In genomic region chr6:143027058-143027457, GRCh38 we compare ENCODE assay signal across 8 cellular contexts. TPM values are rescaled to one million over a fixed set of nuclear protein-coding genes. Genes with fewer than 3 reads are reported as not detected.
DNase-seq lines count a peak whose midpoint lies in the region; ATAC-seq and TF ChIP-seq lines count a peak whose summit lies in the region.
"Had no signal": no experiment of that assay in that cellular context is flagged by ENCODE, and none has a peak within 500 bp of the region (broad histone marks: within the 10 kb centered on the region; RNA-seq: fewer than 3 reads in every experiment).

No MANE protein-coding gene starts in this region.

- H3K4me1 ChIP-seq in PC-9 (replicated peaks; ENCODE audit: insufficient read depth): no peaks in the 10 kb centered on the region
- H3K4me1 ChIP-seq in right cardiac atrium (ENCODE audit: control insufficient read depth, insufficient read depth, low read length): peaks cover 1% of the 10 kb centered on the region

- peaks cover 3% of the 10 kb centered on the region for H3K9me3 Mint-ChIP-seq in activated naive CD4-positive, alpha-beta T cell treated with anti-CD3 and anti-CD28 coated beads, Interleukin-2, amount 10 ng/mL, durations not matched to agents 7 days and 5 days

- DNase-seq in PC-9: no peak
- peak; percentile 60 for DNase-seq in activated naive CD4-positive, alpha-beta T cell treated with anti-CD3 and anti-CD28 coated beads, Interleukin-2, amount 10 ng/mL, durations not matched to agents 7 days and 5 days
- DNase-seq in right cardiac atrium: peak; percentile 22 to 65 (median 62)
- peak in 2 of 3 donors; percentile 30 to 41 for DNase-seq in stimulated activated CD4-positive, alpha-beta T cell treated with anti-CD3 and anti-CD28 coated beads, Interleukin-12 subunit alpha, Interleukin-12 subunit beta, amount 100 ng/mL, for 48 hours (ENCODE audit: low read depth in 2 of 3, low spot score in 1 of 3)
- no peak for DNase-seq in MV-4-11 (lab: John Stamatoyannopoulos, UW)
- no peak for DNase-seq in NCI-H1092 treated with DMSO at 0.1 percent for 48 hours (lab: John Stamatoyannopoulos, UW)

- H3K27me3 Mint-ChIP-seq in activated naive CD4-positive, alpha-beta T cell treated with anti-CD3 and anti-CD28 coated beads, Interleukin-2, amount 10 ng/mL, durations not matched to agents 7 days and 5 days: no peaks in the 10 kb centered on the region
- H3K27me3 Mint-ChIP-seq: activated naive CD8-positive, alpha-beta T cell had no signal

- no peaks in the 10 kb centered on the region for H3K79me2 ChIP-seq in PC-9 (ENCODE audit: low read depth)

- H3K4me3 Mint-ChIP-seq in activated naive CD4-positive, alpha-beta T cell treated with anti-CD3 and anti-CD28 coated beads, Interleukin-2, amount 10 ng/mL, durations not matched to agents 7 days and 5 days: no peak overlapping the region
- H3K4me3 Mint-ChIP-seq: activated naive CD8-positive, alpha-beta T cell had no signal

- H4K20me1 ChIP-seq in PC-9 (ENCODE audit: insufficient read depth): no peaks in the 10 kb centered on the region

- WGBS in right cardiac atrium: 59% methylated on average over 5 of the region's 5 CpGs

- no peak overlapping the region for H2AFZ ChIP-seq in PC-9

- H3F3A ChIP-seq in PC-9 (ENCODE audit: insufficient read depth, low read depth): no peaks in the 10 kb centered on the region

- H3K27ac Mint-ChIP-seq in activated naive CD4-positive, alpha-beta T cell treated with anti-CD3 and anti-CD28 coated beads, Interleukin-2, amount 10 ng/mL, durations not matched to agents 7 days and 5 days: no peak overlapping the region
- H3K27ac Mint-ChIP-seq: activated naive CD8-positive, alpha-beta T cell had no signal

- H3K27ac ChIP-seq in PC-9 (no peak overlapping the region), right cardiac atrium (ENCODE audit: low read length) (no peak overlapping the region)

- H3K36me3 ChIP-seq in PC-9 (ENCODE audit: low read depth): no peaks in the 10 kb centered on the region

- no peaks in the 10 kb centered on the region; the same call in 1 of the 2 replicates for H3K9me2 ChIP-seq in PC-9 (ENCODE audit: insufficient read depth)

- ATAC-seq in GM18907 (IDR thresholded peaks at IDR 0.05; ENCODE audit: unreplicated experiment) (peak; percentile 66), right cardiac atrium (peak in 1 of 2 donors; percentile 73)

- no peaks in the 10 kb centered on the region for H3K4me1 Mint-ChIP-seq in activated naive CD4-positive, alpha-beta T cell treated with anti-CD3 and anti-CD28 coated beads, Interleukin-2, amount 10 ng/mL, durations not matched to agents 7 days and 5 days

- H3K9me3 ChIP-seq in PC-9 (ENCODE audit: insufficient read depth, low read depth) (no peaks in the 10 kb centered on the region; the same call in 1 of the 2 replicates), right cardiac atrium (ENCODE audit: control insufficient read depth, low read length) (no peaks in the 10 kb centered on the region)

- peak; percentile 37; the same call in 1 of the 2 replicates for TF ChIP-seq CTCF in PC-9 (conservative IDR thresholded peaks at IDR 0.05)

- BruUV-seq in PC-9 (replicated peaks; lab: Mats Ljungman, UMichigan): no TSS peak

- H3K27me3 ChIP-seq in PC-9 (ENCODE audit: insufficient read depth, low read depth) (no peaks in the 10 kb centered on the region), right cardiac atrium (ENCODE audit: control insufficient read depth, insufficient read depth) (no peaks in the 10 kb centered on the region)

- POLR2A ChIA-PET in PC-9 (lab: Charles Lee; ENCODE audit: unreplicated experiment): no interaction called here

- intact Hi-C loops in PC-9 (cut with micrococcal nuclease; ENCODE audit: unreplicated experiment) (no loop called here), right cardiac atrium (cut with DNase I) (loop anchor here (2.0 to 10.0 kb wide), 5 partner anchors 280 to 552 kb away; no protein-coding TSS in a partner anchor)

- peaks cover 2% of the 10 kb centered on the region for H3K36me3 Mint-ChIP-seq in activated naive CD4-positive, alpha-beta T cell treated with anti-CD3 and anti-CD28 coated beads, Interleukin-2, amount 10 ng/mL, durations not matched to agents 7 days and 5 days
- H3K36me3 Mint-ChIP-seq: activated naive CD8-positive, alpha-beta T cell had no signal

- no peak overlapping the region for H3K4me2 ChIP-seq in PC-9

- H3K4me3 ChIP-seq in PC-9: no peak overlapping the region
- no peak overlapping the region for H3K4me3 ChIP-seq in right cardiac atrium (ENCODE audit: low read length)

- CTCF ChIA-PET in PC-9 (lab: Charles Lee): no interaction called here
- CTCF ChIA-PET in activated naive CD4-positive, alpha-beta T cell treated with anti-CD3 and anti-CD28 coated beads, Interleukin-2, amount 10 ng/mL, durations not matched to agents 7 days and 5 days (lab: Charles Lee): interaction anchor here (0.6 to 5.9 kb wide), 19 partner anchors 20 to 555 kb away, joined by 3 to 55 read pairs (median 4); partner anchors contain the start of gene AIG1

RNA-seq across cellular contexts. Expression of gene AIG1, which starts 33.6 kb away (rescaled TPM):
- total RNA-seq in PC-9 (2021) (37.7 and 46.6 TPM in 2 replicates), right cardiac atrium (10 to 100 TPM; 44.4 to 54.9 (median 48.5) TPM)
- 69.8 TPM for polyA plus RNA-seq in right cardiac atrium

Comparison
In these comparisons a context has a peak if more than half of its experiments do, and no peak if none do; other contexts are left out.
1. DNase-seq: peak in activated naive CD4-positive, alpha-beta T cell treated with anti-CD3 and anti-CD28 coated beads, Interleukin-2, amount 10 ng/mL, durations not matched to agents 7 days and 5 days (single experiment), right cardiac atrium (3 of 3) and stimulated activated CD4-positive, alpha-beta T cell treated with anti-CD3 and anti-CD28 coated beads, Interleukin-12 subunit alpha, Interleukin-12 subunit beta, amount 100 ng/mL, for 48 hours (2 of 3); none in PC-9 (0 of 2), MV-4-11 (single experiment) and NCI-H1092 treated with DMSO at 0.1 percent for 48 hours (single experiment).